2 cellular contexts compared by ENCODE assay signal in genomic region chr17:68302666-68303065, GRCh38.
TF ChIP-seq lines count a peak whose summit lies in the region.

No MANE protein-coding gene starts in this region.

TF ChIP-seq in IMR-90, 13 proteins besides CTCF, POLR2A, EP300 and RAD21:
- TF ChIP-seq BHLHE40 (IDR thresholded peaks at IDR 0.05; ENCODE audit: low read depth, low read length) (no peak), RCOR1 (IDR thresholded peaks at IDR 0.05; ENCODE audit: insufficient replicate concordance, low read length) (no peak), USF2 (IDR thresholded peaks at IDR 0.05; ENCODE audit: low read depth, low read length) (no peak), RFX5 (IDR thresholded peaks at IDR 0.05; ENCODE audit: low read depth, low read length) (no peak), ELK1 (IDR thresholded peaks at IDR 0.05; ENCODE audit: borderline replicate concordance, low read depth, low read length) (no peak), CHD1 (IDR thresholded peaks at IDR 0.05; ENCODE audit: low read depth, low read length) (no peak), SMC3 (IDR thresholded peaks at IDR 0.05; ENCODE audit: low read depth, low read length) (no peak)

TF ChIP-seq in WTC11, 78 proteins besides CTCF, POLR2A, EP300 and RAD21:
- TF ChIP-seq CDX4 (CRISPR knock-in tag; IDR thresholded peaks at IDR 0.05; ENCODE audit: borderline replicate concordance) = no peak
- TF ChIP-seq ATF2 (CRISPR knock-in tag; IDR thresholded peaks at IDR 0.05; ENCODE audit: borderline replicate concordance, low read depth) = no peak
- TF ChIP-seq NR2C2 (CRISPR knock-in tag; IDR thresholded peaks at IDR 0.05) = no peak
- no peak for TF ChIP-seq MLX (CRISPR knock-in tag; IDR thresholded peaks at IDR 0.05)
- no peak for TF ChIP-seq HMGXB4 (CRISPR knock-in tag; IDR thresholded peaks at IDR 0.05)
